ENCODE assay signal across 2 cellular contexts in the genomic region with DNA sequence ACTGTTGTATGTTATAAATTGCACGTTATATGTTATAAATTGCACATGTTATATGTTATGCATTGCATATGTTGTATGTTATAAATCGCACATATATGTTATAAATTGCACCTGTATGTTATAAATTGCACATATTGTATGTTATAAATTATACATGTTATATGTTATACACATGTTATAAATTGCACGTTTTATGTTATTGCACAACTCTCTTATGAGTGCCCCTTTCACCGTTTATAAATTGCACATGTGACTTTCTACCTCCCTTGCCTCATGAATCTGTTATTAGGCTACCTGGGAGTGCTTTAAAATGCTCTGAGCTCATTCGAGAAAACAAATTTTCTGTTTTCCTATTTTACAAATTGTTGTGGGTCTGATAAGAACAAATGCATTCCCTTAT.
TF ChIP-seq lines count a peak whose summit lies in the region.

No MANE protein-coding gene starts in this region.

TF ChIP-seq in HepG2, 621 proteins besides CTCF, POLR2A, EP300 and RAD21:
- no peak for TF ChIP-seq TBX2 (CRISPR knock-in tag; IDR thresholded peaks at IDR 0.05; ENCODE audit: borderline replicate concordance)
- TF ChIP-seq ZNF639 (CRISPR knock-in tag; conservative IDR thresholded peaks at IDR 0.05): no peak
- peak; percentile 74 for TF ChIP-seq CEBPB (IDR thresholded peaks at IDR 0.05; ENCODE audit: borderline replicate concordance, low read depth, low read length)
- no peak for TF ChIP-seq RARG (CRISPR knock-in tag; IDR thresholded peaks at IDR 0.05; ENCODE audit: low read depth)
- no peak for TF ChIP-seq SP2 (CRISPR knock-in tag; IDR thresholded peaks at IDR 0.05)
- TF ChIP-seq MNT (IDR thresholded peaks at IDR 0.05): peak; percentile 38; the same call in 1 of the 2 replicates
- no peak for TF ChIP-seq ZFP1 (CRISPR knock-in tag; IDR thresholded peaks at IDR 0.05)
- TF ChIP-seq ZFY (CRISPR knock-in tag; IDR thresholded peaks at IDR 0.05): no peak

TF ChIP-seq in K562, 482 proteins besides CTCF, POLR2A, EP300 and RAD21:
- TF ChIP-seq POLR3A (IDR thresholded peaks at IDR 0.05; ENCODE audit: borderline replicate concordance, extremely low read depth, insufficient read depth, insufficient read length): no peak
- TF ChIP-seq, protein P1, sequence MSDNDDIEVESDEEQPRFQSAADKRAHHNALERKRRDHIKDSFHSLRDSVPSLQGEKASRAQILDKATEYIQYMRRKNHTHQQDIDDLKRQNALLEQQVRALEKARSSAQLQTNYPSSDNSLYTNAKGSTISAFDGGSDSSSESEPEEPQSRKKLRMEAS (CRISPR knock-in tag; IDR thresholded peaks at IDR 0.05): no peak
- TF ChIP-seq ZBTB33 (CRISPR knock-in tag; IDR thresholded peaks at IDR 0.05): no peak
- no peak for TF ChIP-seq ZBTB43 (CRISPR knock-in tag; IDR thresholded peaks at IDR 0.05)
- no peak for TF ChIP-seq SLC30A9 (CRISPR knock-in tag; IDR thresholded peaks at IDR 0.05)
- no peak for TF ChIP-seq CEBPG (CRISPR knock-in tag; IDR thresholded peaks at IDR 0.05)
- TF ChIP-seq CEBPG (tag; conservative IDR thresholded peaks at IDR 0.05 in 1 of 2, IDR thresholded peaks at IDR 0.05 in 1 of 2): peak; percentile 60 to 80; a peak in 3 of 4 replicates
- TF ChIP-seq ZNF707 (CRISPR knock-in tag; conservative IDR thresholded peaks at IDR 0.05): no peak
- peak; percentile 83 for TF ChIP-seq CEBPB (tag; IDR thresholded peaks at IDR 0.05)
- no peak for TF ChIP-seq ZNF75A (CRISPR knock-in tag; IDR thresholded peaks at IDR 0.05)
- TF ChIP-seq IRF2 (CRISPR knock-in tag; IDR thresholded peaks at IDR 0.05): no peak
- no peak for TF ChIP-seq KDM1A (IDR thresholded peaks at IDR 0.05)
